ENCODE assay signal across 10 cellular contexts in the genomic region with DNA sequence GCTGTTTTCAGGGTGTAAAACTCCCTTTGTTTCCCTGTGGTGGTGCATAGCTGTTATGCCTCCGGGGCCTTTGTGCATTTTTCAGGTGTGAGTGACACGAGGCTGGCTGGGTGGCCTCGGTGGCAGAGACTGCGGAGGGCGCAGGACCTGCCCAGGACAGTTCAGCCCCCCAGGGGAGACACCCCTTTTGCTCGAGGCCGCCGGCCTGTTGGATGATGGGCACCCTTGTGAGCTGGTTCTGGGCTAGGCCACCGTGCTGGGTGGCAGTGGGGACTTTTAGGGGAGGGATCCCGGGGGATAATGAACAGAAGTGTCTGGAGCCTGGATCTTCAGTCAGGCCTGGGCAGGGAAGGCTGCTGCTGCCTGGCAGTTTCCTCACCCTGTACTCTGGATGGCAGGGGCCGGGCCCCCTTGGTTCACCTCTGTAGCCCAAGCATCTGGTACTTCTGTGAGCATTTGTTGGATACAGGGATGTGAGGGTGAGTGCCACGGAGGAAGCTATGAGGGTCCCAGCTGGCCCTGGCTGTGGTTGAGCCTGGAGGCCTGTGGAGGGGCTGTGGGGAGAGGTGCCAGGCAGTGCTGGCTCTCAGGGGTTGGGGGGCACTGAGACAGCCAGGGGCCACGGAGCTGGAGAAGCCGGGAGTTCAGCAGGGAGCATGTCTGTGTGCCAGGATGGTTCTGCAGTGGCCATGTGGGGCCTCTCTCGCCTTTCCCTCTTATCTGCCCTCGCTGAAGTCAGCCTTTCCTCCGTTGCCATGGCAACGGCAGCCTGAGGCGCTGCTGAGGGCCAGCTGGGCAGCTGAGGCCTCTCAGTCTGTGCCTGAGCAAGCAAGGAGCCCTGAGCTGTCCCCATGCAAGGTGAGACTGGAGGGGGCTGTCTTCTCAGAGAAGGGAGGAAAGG. TPM values are rescaled to one million over a fixed set of nuclear protein-coding genes. Genes with fewer than 3 reads are reported as not detected.
DNase-seq lines count a peak whose midpoint lies in the region; ATAC-seq and TF ChIP-seq lines count a peak whose summit lies in the region.
"Had no signal": no experiment of that assay in that cellular context is flagged by ENCODE, and none has a peak within 500 bp of the region (broad histone marks: within the 10 kb centered on the region; RNA-seq: fewer than 3 reads in every experiment).

No MANE protein-coding gene starts in this region.

- no peak for TF ChIP-seq CTCF in GM20000 (IDR thresholded peaks at IDR 0.05; ENCODE audit: extremely low read depth, missing control alignments)

- no peak overlapping the region for H2BK120ac ChIP-seq in mesenchymal stem cell (ENCODE audit: low read depth, low read length)

- H2AK5ac ChIP-seq in mesenchymal stem cell (ENCODE audit: low read length, severe bottlenecking), result no peak overlapping the region

- no peak overlapping the region for H2AFZ ChIP-seq in mesenchymal stem cell (ENCODE audit: low read depth, low read length)

- H2BK12ac ChIP-seq in mesenchymal stem cell (ENCODE audit: low read length in 2 of 2), result no peak overlapping the region

- H3K23ac ChIP-seq in mesenchymal stem cell (ENCODE audit: low read length in 2 of 2), result no peak overlapping the region

- ATAC-seq in HG03469 (IDR thresholded peaks at IDR 0.05; ENCODE audit: unreplicated experiment), result no peak

- no peak overlapping the region for H3K18ac ChIP-seq in mesenchymal stem cell (ENCODE audit: low read depth in 1 of 2, low read length in 2 of 2)

- H3K27ac ChIP-seq in caudate nucleus (ENCODE audit: low read depth, low read length), result no peak overlapping the region
- H3K27ac ChIP-seq in mesenchymal stem cell (ENCODE audit: low read length, poor library complexity, severe bottlenecking), result no peak overlapping the region
- H3K27ac ChIP-seq: coronary artery, SK-N-MC had no signal

- H2BK15ac ChIP-seq in mesenchymal stem cell (ENCODE audit: low read depth, poor library complexity, severe bottlenecking), result no peak overlapping the region

- H3K4me3 ChIP-seq in mesenchymal stem cell (ENCODE audit: insufficient read depth in 1 of 2, low read depth in 1 of 2, low read length in 2 of 2), result no peak overlapping the region

- H3K79me1 ChIP-seq in mesenchymal stem cell (replicated peaks; ENCODE audit: low read length, poor library complexity, severe bottlenecking), result no peaks in the 10 kb centered on the region

- no peaks in the 10 kb centered on the region for H3K9me3 ChIP-seq in mesenchymal stem cell (ENCODE audit: control insufficient read depth, low read length)

- DNase-seq in C1 segment of cervical spinal cord (lab: John Stamatoyannopoulos, UW) (peak in 9 of 14 donors; percentile 15 to 90 (median 42)), NCI-H146 treated with DMSO at 0.1 percent for 48 hours (lab: John Stamatoyannopoulos, UW; ENCODE audit: unreplicated experiment) (peak; percentile 97), caudate nucleus (lab: John Stamatoyannopoulos, UW) (peak in 36 of 61 donors; percentile 5 to 93 (median 30)), mesenchymal stem cell (peak; percentile 80), GM20000 (ENCODE audit: low spot score) (no peak), SHP77 treated with DMSO at 0.1 percent for 48 hours (lab: John Stamatoyannopoulos, UW) (no peak)
- DNase-seq in stimulated activated CD4-positive, alpha-beta T cell treated with anti-CD3 and anti-CD28 coated beads, Interleukin-12 subunit alpha, Interleukin-12 subunit beta, amount 100 ng/mL, for 4 hours, result no peak

- H3K9ac ChIP-seq in mesenchymal stem cell (ENCODE audit: low read length), result no peak overlapping the region

- no peak overlapping the region for H2BK5ac ChIP-seq in mesenchymal stem cell (ENCODE audit: low read depth, low read length, poor library complexity, severe bottlenecking)

- no peak overlapping the region for H3K4ac ChIP-seq in mesenchymal stem cell (ENCODE audit: low read depth in 1 of 2, low read length in 2 of 2)

- WGBS in mesenchymal stem cell, result 53% methylated on average over 19 of the region's 19 CpGs

- H3K14ac ChIP-seq in mesenchymal stem cell (ENCODE audit: low read length in 2 of 2), result no peak overlapping the region

- no peak overlapping the region for H4K91ac ChIP-seq in mesenchymal stem cell (ENCODE audit: low read length)

- H4K8ac ChIP-seq in mesenchymal stem cell (ENCODE audit: low read length), result no peak overlapping the region

- no peak overlapping the region for H3K4me2 ChIP-seq in mesenchymal stem cell (ENCODE audit: low read length, poor library complexity, severe bottlenecking)

- H3K27me3 ChIP-seq in mesenchymal stem cell (ENCODE audit: control insufficient read depth in 1 of 2, insufficient read depth in 1 of 2, low read length in 2 of 2), result peaks cover 12 to 15% of the 10 kb centered on the region in 2 experiments

- no peaks in the 10 kb centered on the region for H3K36me3 ChIP-seq in mesenchymal stem cell (ENCODE audit: control insufficient read depth in 1 of 2, insufficient read depth in 2 of 2, low read depth in 1 of 2, low read length in 2 of 2)

- peaks cover 12% of the 10 kb centered on the region for H3K4me1 ChIP-seq in mesenchymal stem cell (ENCODE audit: control insufficient read depth, insufficient read depth, low read depth, low read length)

RNA-seq across cellular contexts. Expression of gene KY, which starts 49.0 kb away (rescaled TPM):
- not detected for polyA plus RNA-seq in mesenchymal stem cell (2013, experiment 1 of 2)
- not detected for polyA plus RNA-seq in mesenchymal stem cell (2013, experiment 2 of 2)

Comparison
In these comparisons a context has a peak if more than half of its experiments do, and no peak if none do; other contexts are left out.
1. DNase-seq: peak in C1 segment of cervical spinal cord (9 of 14), NCI-H146 treated with DMSO at 0.1 percent for 48 hours (single experiment), caudate nucleus (36 of 61) and mesenchymal stem cell (single experiment); none in GM20000 (single experiment), SHP77 treated with DMSO at 0.1 percent for 48 hours (single experiment) and stimulated activated CD4-positive, alpha-beta T cell treated with anti-CD3 and anti-CD28 coated beads, Interleukin-12 subunit alpha, Interleukin-12 subunit beta, amount 100 ng/mL, for 4 hours (single experiment).